24 cellular contexts compared by ENCODE assay signal in genomic region chr17:61903251-61903650, GRCh38. TPM values are rescaled to one million over a fixed set of nuclear protein-coding genes. Genes with fewer than 3 reads are reported as not detected.
DNase-seq lines count a peak whose midpoint lies in the region; ATAC-seq and TF ChIP-seq lines count a peak whose summit lies in the region.
"Had no signal": no experiment of that assay in that cellular context is flagged by ENCODE, and none has a peak within 500 bp of the region (broad histone marks: within the 10 kb centered on the region; RNA-seq: fewer than 3 reads in every experiment).

No MANE protein-coding gene starts in this region.

- H3K36me3 Mint-ChIP-seq in activated T-cell treated with anti-CD3 and anti-CD28 coated beads, Interleukin-2, amount 50 U/mL, for 72 hours (ENCODE audit: insufficient read depth in 2 of 2), result peaks cover 2 to 25% of the 10 kb centered on the region in 2 donors
- H3K36me3 Mint-ChIP-seq in activated T-cell treated with anti-CD3 and anti-CD28 coated beads, Interleukin-2, amount 50 U/mL, for 24 hours (ENCODE audit: low read depth), result peaks cover 87% of the 10 kb centered on the region
- H3K36me3 Mint-ChIP-seq in activated T-helper 17 cell treated with anti-CD3 and anti-CD28 coated beads, Interleukin-2, amount 50 U/mL, for 72 hours (ENCODE audit: low read depth), result peaks cover 94% of the 10 kb centered on the region
- peaks cover 21% of the 10 kb centered on the region for H3K36me3 Mint-ChIP-seq in natural killer cell treated with Interleukin-12 subunit alpha and Interleukin-12 subunit beta and Interleukin-15 and Interleukin-18, amount 100 ng/mL, for 72 hours
- peaks cover 41% of the 10 kb centered on the region for H3K36me3 Mint-ChIP-seq in mesothelial cell of epicardium

- H3K4me1 Mint-ChIP-seq in activated T-cell treated with anti-CD3 and anti-CD28 coated beads, Interleukin-2, amount 50 U/mL, for 72 hours (ENCODE audit: low read depth), result no peaks in the 10 kb centered on the region
- peaks cover 5% of the 10 kb centered on the region for H3K4me1 Mint-ChIP-seq in activated T-cell treated with anti-CD3 and anti-CD28 coated beads, Interleukin-2, amount 50 U/mL, for 24 hours (ENCODE audit: low read depth)
- H3K4me1 Mint-ChIP-seq in activated T-helper 17 cell treated with anti-CD3 and anti-CD28 coated beads, Interleukin-2, amount 50 U/mL, for 72 hours, result peaks cover 4% of the 10 kb centered on the region
- H3K4me1 Mint-ChIP-seq in natural killer cell treated with Interleukin-12 subunit alpha and Interleukin-12 subunit beta and Interleukin-15 and Interleukin-18, amount 100 ng/mL, for 72 hours (ENCODE audit: low read depth in 2 of 2), result peaks cover 3 to 7% of the 10 kb centered on the region in 2 donors
- no peaks in the 10 kb centered on the region for H3K4me1 Mint-ChIP-seq in mesothelial cell of epicardium
- H3K4me1 Mint-ChIP-seq: CD14-positive monocyte had no signal

- H3K9me3 Mint-ChIP-seq in activated T-cell treated with anti-CD3 and anti-CD28 coated beads, Interleukin-2, amount 50 U/mL, for 72 hours, result no peaks in the 10 kb centered on the region
- H3K9me3 Mint-ChIP-seq in activated T-cell treated with anti-CD3 and anti-CD28 coated beads, Interleukin-2, amount 50 U/mL, for 24 hours, result no peaks in the 10 kb centered on the region
- H3K9me3 Mint-ChIP-seq in activated T-helper 17 cell treated with anti-CD3 and anti-CD28 coated beads, Interleukin-2, amount 50 U/mL, for 72 hours, result no peaks in the 10 kb centered on the region
- H3K9me3 Mint-ChIP-seq in natural killer cell treated with Interleukin-12 subunit alpha and Interleukin-12 subunit beta and Interleukin-15 and Interleukin-18, amount 100 ng/mL, for 72 hours, result no peaks in the 10 kb centered on the region
- no peaks in the 10 kb centered on the region for H3K9me3 Mint-ChIP-seq in mesothelial cell of epicardium
- H3K9me3 Mint-ChIP-seq: CD14-positive monocyte had no signal

- TF ChIP-seq CTCF in mesothelial cell of epicardium (IDR thresholded peaks at IDR 0.05; ENCODE audit: unreplicated experiment), result no peak

- H3K27me3 Mint-ChIP-seq in activated T-cell treated with anti-CD3 and anti-CD28 coated beads, Interleukin-2, amount 50 U/mL, for 72 hours (ENCODE audit: low read depth), result no peaks in the 10 kb centered on the region
- H3K27me3 Mint-ChIP-seq in activated T-cell treated with anti-CD3 and anti-CD28 coated beads, Interleukin-2, amount 50 U/mL, for 24 hours, result no peaks in the 10 kb centered on the region
- H3K27me3 Mint-ChIP-seq in activated T-helper 17 cell treated with anti-CD3 and anti-CD28 coated beads, Interleukin-2, amount 50 U/mL, for 72 hours, result no peaks in the 10 kb centered on the region
- no peaks in the 10 kb centered on the region for H3K27me3 Mint-ChIP-seq in natural killer cell treated with Interleukin-12 subunit alpha and Interleukin-12 subunit beta and Interleukin-15 and Interleukin-18, amount 100 ng/mL, for 72 hours
- no peaks in the 10 kb centered on the region for H3K27me3 Mint-ChIP-seq in mesothelial cell of epicardium (ENCODE audit: low read depth)
- H3K27me3 Mint-ChIP-seq: B cell had no signal

- H3K27ac Mint-ChIP-seq in activated T-cell treated with anti-CD3 and anti-CD28 coated beads, Interleukin-2, amount 50 U/mL, for 72 hours, result peak overlapping the region; percentile 96
- H3K27ac Mint-ChIP-seq in activated T-cell treated with anti-CD3 and anti-CD28 coated beads, Interleukin-2, amount 50 U/mL, for 24 hours, result no peak overlapping the region
- H3K27ac Mint-ChIP-seq in activated T-helper 17 cell treated with anti-CD3 and anti-CD28 coated beads, Interleukin-2, amount 50 U/mL, for 72 hours, result peak overlapping the region; percentile 76
- peak overlapping the region; percentile 71 to 76 for H3K27ac Mint-ChIP-seq in natural killer cell treated with Interleukin-12 subunit alpha and Interleukin-12 subunit beta and Interleukin-15 and Interleukin-18, amount 100 ng/mL, for 72 hours
- H3K27ac Mint-ChIP-seq in mesothelial cell of epicardium, result no peak overlapping the region
- H3K27ac Mint-ChIP-seq: B cell, CD14-positive monocyte had no signal

- no peak for ATAC-seq in activated T-cell treated with anti-CD3 and anti-CD28 coated beads, Interleukin-2, amount 50 U/mL, for 72 hours (replicated peaks in 1 of 2)
- no peak for ATAC-seq in activated T-helper 17 cell treated with anti-CD3 and anti-CD28 coated beads, Interleukin-2, amount 50 U/mL, for 72 hours (replicated peaks)
- ATAC-seq in natural killer cell treated with Interleukin-12 subunit alpha and Interleukin-12 subunit beta and Interleukin-15 and Interleukin-18, amount 100 ng/mL, for 72 hours, result no peak
- ATAC-seq in GM18858 (IDR thresholded peaks at IDR 0.05; ENCODE audit: unreplicated experiment) (no peak), GM18517 (IDR thresholded peaks at IDR 0.05; ENCODE audit: unreplicated experiment) (no peak)
- ATAC-seq: A549 had no signal

- no peak for DNase-seq in activated T-cell treated with anti-CD3 and anti-CD28 coated beads, Interleukin-2, amount 50 U/mL, for 72 hours
- DNase-seq in activated T-cell treated with anti-CD3 and anti-CD28 coated beads, Interleukin-2, amount 50 U/mL, for 24 hours, result no peak
- no peak for DNase-seq in natural killer cell treated with Interleukin-12 subunit alpha and Interleukin-12 subunit beta and Interleukin-15 and Interleukin-18, amount 100 ng/mL, for 72 hours (ENCODE audit: low spot score)
- DNase-seq in mesothelial cell of epicardium (ENCODE audit: low spot score in 2 of 2, unreplicated experiment in 2 of 2), result no peak
- DNase-seq: Caco-2, DMS 273 treated with DMSO at 0.1 percent for 48 hours, DMS79 treated with DMSO at 0.1 percent for 48 hours, GM23248, KBM-7, MM.1S, NCI-H1092, NCI-H1436, NCI-H187 treated with DMSO at 0.1 percent for 48 hours, NCI-H2107, NCI-H446 treated with DMSO at 0.1 percent for 48 hours, NCI-H526 treated with DMSO at 0.1 percent for 48 hours, OCI-M1, Right ventricle myocardium superior had no signal

- H3K4me3 Mint-ChIP-seq in activated T-cell treated with anti-CD3 and anti-CD28 coated beads, Interleukin-2, amount 50 U/mL, for 72 hours, result peak overlapping the region in 1 of 2 donors; percentile 19
- no peak overlapping the region for H3K4me3 Mint-ChIP-seq in activated T-cell treated with anti-CD3 and anti-CD28 coated beads, Interleukin-2, amount 50 U/mL, for 24 hours
- peak overlapping the region; percentile 57 for H3K4me3 Mint-ChIP-seq in activated T-helper 17 cell treated with anti-CD3 and anti-CD28 coated beads, Interleukin-2, amount 50 U/mL, for 72 hours
- H3K4me3 Mint-ChIP-seq in natural killer cell treated with Interleukin-12 subunit alpha and Interleukin-12 subunit beta and Interleukin-15 and Interleukin-18, amount 100 ng/mL, for 72 hours, result peak overlapping the region; percentile 34
- H3K4me3 Mint-ChIP-seq in mesothelial cell of epicardium, result no peak overlapping the region
- H3K4me3 Mint-ChIP-seq: CD14-positive monocyte had no signal

RNA-seq across cellular contexts. Expression of gene INTS2, which starts 24.5 kb away (rescaled TPM):
- 10 to 100 TPM; 26.1 to 29.5 TPM for total RNA-seq in activated T-cell treated with anti-CD3 and anti-CD28 coated beads, Interleukin-2, amount 50 U/mL, for 72 hours
- 10 to 100 TPM; 32.3 to 34.0 TPM for total RNA-seq in activated T-helper 17 cell treated with anti-CD3 and anti-CD28 coated beads, Interleukin-2, amount 50 U/mL, for 72 hours
- total RNA-seq in natural killer cell treated with Interleukin-12 subunit alpha and Interleukin-12 subunit beta and Interleukin-15 and Interleukin-18, amount 100 ng/mL, for 72 hours, result 10 to 100 TPM; 18.9 to 25.4 TPM
- 15.6 to 17.9 TPM (median 17.1 TPM) in 3 replicates for total RNA-seq in mesothelial cell of epicardium

RNA-seq across cellular contexts. Expression of gene BRIP1, which starts 39.9 kb away (rescaled TPM):
- 10 to 100 TPM; 10.8 to 12.7 TPM for total RNA-seq in activated T-cell treated with anti-CD3 and anti-CD28 coated beads, Interleukin-2, amount 50 U/mL, for 72 hours
- 10 to 100 TPM; 19.0 to 21.7 TPM for total RNA-seq in activated T-helper 17 cell treated with anti-CD3 and anti-CD28 coated beads, Interleukin-2, amount 50 U/mL, for 72 hours
- total RNA-seq in natural killer cell treated with Interleukin-12 subunit alpha and Interleukin-12 subunit beta and Interleukin-15 and Interleukin-18, amount 100 ng/mL, for 72 hours, result 10 to 100 TPM; 10.8 to 23.1 TPM
- total RNA-seq in mesothelial cell of epicardium, result 12.3 to 13.3 TPM (median 12.8 TPM) in 3 replicates

Comparison
In these comparisons a context has a peak if more than half of its experiments do, and no peak if none do; other contexts are left out.
1. H3K27ac Mint-ChIP-seq: peak in activated T-cell treated with anti-CD3 and anti-CD28 coated beads, Interleukin-2, amount 50 U/mL, for 72 hours (single experiment), activated T-helper 17 cell treated with anti-CD3 and anti-CD28 coated beads, Interleukin-2, amount 50 U/mL, for 72 hours (single experiment) and natural killer cell treated with Interleukin-12 subunit alpha and Interleukin-12 subunit beta and Interleukin-15 and Interleukin-18, amount 100 ng/mL, for 72 hours (2 of 2); none in activated T-cell treated with anti-CD3 and anti-CD28 coated beads, Interleukin-2, amount 50 U/mL, for 24 hours (single experiment) and mesothelial cell of epicardium (single experiment).
2. H3K4me3 Mint-ChIP-seq: peak in activated T-helper 17 cell treated with anti-CD3 and anti-CD28 coated beads, Interleukin-2, amount 50 U/mL, for 72 hours (single experiment) and natural killer cell treated with Interleukin-12 subunit alpha and Interleukin-12 subunit beta and Interleukin-15 and Interleukin-18, amount 100 ng/mL, for 72 hours (single experiment); none in activated T-cell treated with anti-CD3 and anti-CD28 coated beads, Interleukin-2, amount 50 U/mL, for 24 hours (single experiment) and mesothelial cell of epicardium (single experiment).